ENCODE assay signal across 1 cellular context in the genomic region with DNA sequence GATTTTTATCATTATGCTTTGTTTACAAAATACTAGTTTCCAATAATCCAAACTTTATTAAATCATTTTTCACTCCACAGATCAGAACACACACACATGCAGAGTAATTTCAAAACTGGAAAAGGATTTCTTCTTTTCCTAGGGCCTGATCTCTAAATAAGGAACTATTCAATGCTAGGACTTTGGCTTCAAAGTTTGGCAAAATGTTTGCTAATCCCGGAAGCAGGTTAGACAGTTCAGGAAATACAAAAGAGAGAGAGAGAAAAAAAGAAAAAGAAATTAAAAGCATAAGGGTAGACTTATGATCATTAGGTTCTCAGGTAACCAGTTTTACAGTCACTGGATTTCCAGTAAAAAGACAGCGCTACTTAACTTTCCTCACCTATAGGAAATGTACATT.
TF ChIP-seq lines count a peak whose summit lies in the region.

No MANE protein-coding gene starts in this region.

TF ChIP-seq in HepG2, 621 proteins besides CTCF, POLR2A, EP300 and RAD21 (continued from another document):
- TF ChIP-seq, protein P1, sequence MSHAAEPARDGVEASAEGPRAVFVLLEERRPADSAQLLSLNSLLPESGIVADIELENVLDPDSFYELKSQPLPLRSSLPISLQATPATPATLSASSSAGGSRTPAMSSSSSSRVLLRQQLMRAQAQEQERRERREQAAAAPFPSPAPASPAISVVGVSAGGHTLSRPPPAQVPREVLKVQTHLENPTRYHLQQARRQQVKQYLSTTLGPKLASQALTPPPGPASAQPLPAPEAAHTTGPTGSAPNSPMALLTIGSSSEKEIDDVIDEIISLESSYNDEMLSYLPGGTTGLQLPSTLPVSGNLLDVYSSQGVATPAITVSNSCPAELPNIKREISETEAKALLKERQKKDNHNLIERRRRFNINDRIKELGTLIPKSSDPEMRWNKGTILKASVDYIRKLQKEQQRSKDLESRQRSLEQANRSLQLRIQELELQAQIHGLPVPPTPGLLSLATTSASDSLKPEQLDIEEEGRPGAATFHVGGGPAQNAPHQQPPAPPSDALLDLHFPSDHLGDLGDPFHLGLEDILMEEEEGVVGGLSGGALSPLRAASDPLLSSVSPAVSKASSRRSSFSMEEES (CRISPR knock-in tag; IDR thresholded peaks at IDR 0.05), result no peak
- TF ChIP-seq ZNF629 (CRISPR knock-in tag; conservative IDR thresholded peaks at IDR 0.05), result no peak
